Comparison of ENCODE assay signal across 9 cellular contexts in the genomic region with DNA sequence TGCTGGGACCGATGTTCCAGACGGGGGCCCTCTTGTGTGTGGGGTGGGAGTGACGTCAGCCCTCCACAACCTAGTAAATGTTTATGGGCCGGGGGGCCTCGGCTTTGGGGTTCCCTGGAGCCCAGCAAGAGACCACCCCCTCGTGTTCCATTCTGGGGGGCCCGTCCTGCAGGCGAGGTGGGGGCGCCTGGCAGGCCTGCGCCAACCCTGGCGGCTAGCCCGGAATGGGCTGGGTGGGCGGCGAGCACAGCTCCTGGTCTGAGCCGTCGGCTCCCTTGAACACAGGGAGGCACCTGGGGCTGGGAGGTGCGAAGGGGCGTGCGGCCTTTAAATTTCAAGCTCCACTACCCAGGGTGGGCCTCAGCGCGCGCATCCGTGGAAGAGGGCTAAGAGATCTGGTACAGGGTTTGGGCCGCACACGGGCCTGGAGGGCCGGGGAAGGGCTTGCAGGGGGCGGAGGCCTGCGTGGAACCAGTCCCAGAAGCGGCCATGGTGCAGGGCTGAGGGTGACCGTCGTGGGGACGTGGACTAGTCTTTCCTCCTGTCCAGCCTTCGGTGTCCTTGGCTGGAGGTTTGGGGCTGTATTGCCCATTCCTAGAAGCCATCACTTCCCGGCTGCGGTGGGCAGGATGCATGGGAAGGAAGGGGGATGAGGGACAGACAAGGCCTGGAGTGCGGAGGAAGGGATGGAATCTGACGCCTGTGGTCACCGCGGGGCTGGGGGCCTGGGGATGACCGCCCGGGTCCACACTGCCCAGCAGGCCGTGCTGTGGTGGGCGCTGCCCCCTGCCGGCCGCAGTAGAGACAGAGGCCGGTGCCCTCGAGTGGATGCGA. TPM values are rescaled to one million over a fixed set of nuclear protein-coding genes. Genes with fewer than 3 reads are reported as not detected.
DNase-seq lines count a peak whose midpoint lies in the region; ATAC-seq and TF ChIP-seq lines count a peak whose summit lies in the region.
"Had no signal": no experiment of that assay in that cellular context is flagged by ENCODE, and none has a peak within 500 bp of the region (broad histone marks: within the 10 kb centered on the region; RNA-seq: fewer than 3 reads in every experiment).

No MANE protein-coding gene starts in this region.

- H3K4me3 ChIP-seq in right lobe of liver, result no peak overlapping the region
- H3K4me3 ChIP-seq in effector memory CD4-positive, alpha-beta T cell (ENCODE audit: insufficient read depth, low read depth, low read length, poor library complexity, severe bottlenecking), result no peak overlapping the region

- H3K9me3 ChIP-seq in right lobe of liver, result no peaks in the 10 kb centered on the region
- no peaks in the 10 kb centered on the region for H3K9me3 ChIP-seq in effector memory CD4-positive, alpha-beta T cell (ENCODE audit: control insufficient read depth, low read length)

- H3K4me3 Mint-ChIP-seq in MCF 10A (ENCODE audit: unreplicated experiment), result no peak overlapping the region

- TF ChIP-seq CTCF in MCF 10A (IDR thresholded peaks at IDR 0.05; ENCODE audit: unreplicated experiment) (peak; percentile 46), right lobe of liver (IDR thresholded peaks at IDR 0.05) (peak; percentile 76 to 88 (median 83))

- H3K27ac ChIP-seq in right lobe of liver, result no peak overlapping the region
- no peak overlapping the region for H3K27ac ChIP-seq in effector memory CD4-positive, alpha-beta T cell (ENCODE audit: insufficient read depth, low read length, poor library complexity, severe bottlenecking)

- peaks cover 0 to 8% (median 2%) of the 10 kb centered on the region in 4 donors for H3K4me1 ChIP-seq in right lobe of liver
- no peaks in the 10 kb centered on the region for H3K4me1 ChIP-seq in effector memory CD4-positive, alpha-beta T cell (ENCODE audit: control insufficient read depth, insufficient read depth, low read length, poor library complexity, severe bottlenecking)

- BruUV-seq in MCF 10A (replicated peaks; lab: Mats Ljungman, UMichigan), result TSS peak; percentile 4

- no peak for TF ChIP-seq POLR2A in right lobe of liver (IDR thresholded peaks at IDR 0.05)

- WGBS in right lobe of liver (ENCODE audit: insufficient coverage, low coverage, low lambda C conversion rate, missing lambda C conversion rate), result 9% methylated on average over 10 of the region's 48 CpGs

- H3K36me3 Mint-ChIP-seq in MCF 10A (ENCODE audit: insufficient read depth, unreplicated experiment), result peaks cover 14% of the 10 kb centered on the region

- H3K27ac Mint-ChIP-seq in MCF 10A (ENCODE audit: low read depth, unreplicated experiment), result no peak overlapping the region

- H3K4me1 Mint-ChIP-seq in MCF 10A (ENCODE audit: insufficient read depth, unreplicated experiment), result no peaks in the 10 kb centered on the region

- ATAC-seq in right lobe of liver (peak; percentile 78 to 89 (median 84)), HG03457 (IDR thresholded peaks at IDR 0.05; ENCODE audit: unreplicated experiment) (no peak)

- no peaks in the 10 kb centered on the region for H3K9me3 Mint-ChIP-seq in MCF 10A (ENCODE audit: unreplicated experiment)

- H3K27me3 Mint-ChIP-seq in MCF 10A (ENCODE audit: insufficient read depth, unreplicated experiment), result no peaks in the 10 kb centered on the region

- peaks cover 0 to 14% (median 3%) of the 10 kb centered on the region in 4 donors for H3K36me3 ChIP-seq in right lobe of liver
- H3K36me3 ChIP-seq in effector memory CD4-positive, alpha-beta T cell (ENCODE audit: control insufficient read depth, insufficient read depth, low read length), result peaks cover 23% of the 10 kb centered on the region

- no peaks in the 10 kb centered on the region for H3K27me3 ChIP-seq in right lobe of liver
- H3K27me3 ChIP-seq in effector memory CD4-positive, alpha-beta T cell (replicated peaks; ENCODE audit: control insufficient read depth, insufficient read depth, low read length, poor library complexity, severe bottlenecking), result no peaks in the 10 kb centered on the region

- CTCF ChIA-PET in MCF 10A (lab: Yijun Ruan, JAX), result interaction anchor here (2.1 kb wide), 1 partner anchor 88 kb away, joined by 8 read pairs; no protein-coding TSS in a partner anchor

- intact Hi-C loops in MCF 10A (cut with micrococcal nuclease), result loop anchor here (2.0 kb wide), 1 partner anchor 87 kb away; a partner anchor contains a TSS
- intact Hi-C loops in right lobe of liver (cut with DNase I), result loop anchor here (5.0 kb wide), 2 partner anchors 80 to 85 kb away; a partner anchor contains a TSS

- peak; percentile 3 for DNase-seq in DMS79 treated with DMSO at 0.1 percent for 48 hours (lab: John Stamatoyannopoulos, UW)
- DNase-seq in DMS79 (lab: John Stamatoyannopoulos, UW), result no peak
- peak; percentile 31 for DNase-seq in M059J (ENCODE audit: low read depth)
- peak; percentile 43 for DNase-seq in MCF 10A (ENCODE audit: unreplicated experiment)
- DNase-seq in right lobe of liver, result peak in 1 of 3 donors; percentile 57
- DNase-seq in effector memory CD4-positive, alpha-beta T cell, result no peak
- DNase-seq in 8988T, result no peak

- POLR2A ChIA-PET in MCF 10A (lab: Yijun Ruan, JAX), result interaction anchor here (0.9 to 4.1 kb wide), 6 partner anchors 10 to 88 kb away, joined by 3 to 28 read pairs (median 4); a partner anchor contains a TSS

RNA-seq across cellular contexts. Expression of a gene that starts 11.4 kb away (rescaled TPM):
- 246 and 328 TPM in 2 replicates for total RNA-seq in M059J (2014; rRNA removed; shearing (Covaris generic))
- 239 and 243 TPM in 2 replicates for total RNA-seq in MCF 10A (2022)
- 100 to 1,000 TPM; 108 to 161 (median 157) TPM for total RNA-seq in right lobe of liver

RNA-seq across cellular contexts. Expression of a gene that starts 12.5 kb away (rescaled TPM):
- total RNA-seq in M059J (2014; rRNA removed; shearing (Covaris generic)), result 1.6 and 4.4 TPM in 2 replicates
- total RNA-seq in MCF 10A (2022) (6.6 and 7.0 TPM in 2 replicates), right lobe of liver (1 to 10 TPM; 1.7 to 3.9 (median 2.8) TPM)

RNA-seq across cellular contexts. Expression of a gene that starts 21.8 kb away (rescaled TPM):
- total RNA-seq in M059J (2014; rRNA removed; shearing (Covaris generic)), result not detected in 2 replicates
- total RNA-seq in MCF 10A (2022), result not detected in 2 replicates
- under 1 TPM in 4 of 6 experiments, not detected in 2; 0.13 to 0.97 (median 0.39) TPM for total RNA-seq in right lobe of liver
- total RNA-seq: skeletal muscle tissue had no signal

RNA-seq across cellular contexts. Expression of a gene that starts 21.9 kb away (rescaled TPM):
- 0.96 and 1.3 TPM in 2 replicates for total RNA-seq in M059J (2014; rRNA removed; shearing (Covaris generic))
- total RNA-seq in MCF 10A (2022), result 7.3 and 8.5 TPM in 2 replicates
- total RNA-seq in right lobe of liver, result 1 to 10 TPM; 1.1 to 7.9 (median 5.0) TPM

RNA-seq across cellular contexts. Expression of a gene that starts 40.9 kb away (rescaled TPM):
- not detected in 2 replicates for total RNA-seq in M059J (2014; rRNA removed; shearing (Covaris generic))
- total RNA-seq in MCF 10A (2022) (0.22 and 0.51 TPM in 2 replicates), right lobe of liver (1 to 10 TPM in 1 of 6 experiments, under 1 TPM in 5; 0.19 to 1.4 (median 0.33) TPM)
- total RNA-seq: skeletal muscle tissue had no signal

Comparison
In these comparisons a context has a peak if more than half of its experiments do, and no peak if none do; other contexts are left out.
1. DNase-seq: peak in DMS79 treated with DMSO at 0.1 percent for 48 hours (single experiment), M059J (single experiment) and MCF 10A (single experiment); none in DMS79 (single experiment), effector memory CD4-positive, alpha-beta T cell (0 of 3) and 8988T (single experiment).